Comparison of ENCODE assay signal across 9 cellular contexts in the genomic region with DNA sequence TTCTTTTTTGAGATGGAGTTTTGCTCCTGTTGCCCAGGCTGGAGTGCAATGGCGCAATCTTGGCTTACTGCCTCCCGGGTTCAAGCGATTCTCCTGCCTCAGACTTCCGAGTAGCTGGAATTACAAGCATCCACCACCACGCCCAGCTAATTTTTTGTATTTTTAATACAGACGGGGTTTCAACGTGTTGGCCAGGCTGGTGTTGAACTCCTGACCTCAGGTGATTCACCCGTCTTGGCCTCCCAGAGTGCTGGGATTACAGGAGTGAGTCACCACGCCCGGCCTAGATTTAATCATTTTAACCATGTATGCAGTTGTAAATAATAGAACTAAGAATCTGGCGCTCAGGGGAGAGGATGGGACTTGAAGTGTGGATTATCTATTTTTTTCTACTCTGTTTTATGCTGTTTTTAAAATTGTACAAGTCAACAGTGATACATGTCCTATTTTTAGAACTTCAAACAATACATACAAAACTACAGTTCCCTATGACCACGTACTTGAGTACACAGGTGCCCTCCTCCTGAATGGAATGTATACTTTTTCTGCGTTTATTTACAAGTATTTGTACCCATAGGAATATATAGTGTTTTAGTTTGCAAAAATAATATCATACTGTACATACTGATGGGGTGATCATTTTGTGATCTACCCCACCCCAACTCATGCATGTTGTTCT. TPM values are rescaled to one million over a fixed set of nuclear protein-coding genes. Genes with fewer than 3 reads are reported as not detected.
DNase-seq lines count a peak whose midpoint lies in the region; ATAC-seq and TF ChIP-seq lines count a peak whose summit lies in the region.
"Had no signal": no experiment of that assay in that cellular context is flagged by ENCODE, and none has a peak within 500 bp of the region (broad histone marks: within the 10 kb centered on the region; RNA-seq: fewer than 3 reads in every experiment).

No MANE protein-coding gene starts in this region.

- 29 to 30% methylated on average over 10 to 13 of the region's 13 CpGs for WGBS in gastroesophageal sphincter (ENCODE audit: low coverage in 1 of 2), 2 donors

- H3K27me3 Mint-ChIP-seq in activated CD4-positive, alpha-beta T cell treated with anti-CD3 and anti-CD28 coated beads for 36 hours: no peaks in the 10 kb centered on the region
- H3K27me3 Mint-ChIP-seq in activated CD4-positive, alpha-beta T cell treated with anti-CD3 and anti-CD28 coated beads, Interleukin-2, amount 10 ng/mL, durations not matched to agents 7 days and 5 days: no peaks in the 10 kb centered on the region
- H3K27me3 Mint-ChIP-seq: CD4-positive, alpha-beta memory T cell had no signal

- no peaks in the 10 kb centered on the region for H3K27me3 ChIP-seq in gastroesophageal sphincter

- H3K36me3 Mint-ChIP-seq in activated CD4-positive, alpha-beta T cell treated with anti-CD3 and anti-CD28 coated beads for 36 hours (ENCODE audit: low read depth): peaks cover 34% of the 10 kb centered on the region
- peaks cover 35% of the 10 kb centered on the region for H3K36me3 Mint-ChIP-seq in activated CD4-positive, alpha-beta T cell treated with anti-CD3 and anti-CD28 coated beads, Interleukin-2, amount 10 ng/mL, durations not matched to agents 7 days and 5 days (ENCODE audit: low read depth)

- TF ChIP-seq EP300 in gastroesophageal sphincter (IDR thresholded peaks at IDR 0.05): no peak

- H3K27ac ChIP-seq in gastroesophageal sphincter: peak overlapping the region in 1 of 4 donors; percentile 31

- ATAC-seq in activated CD4-positive, alpha-beta T cell treated with anti-CD3 and anti-CD28 coated beads for 36 hours: peak; percentile 92
- peak; percentile 71 for ATAC-seq in gastroesophageal sphincter
- no peak for ATAC-seq in GM21723 (IDR thresholded peaks at IDR 0.05; ENCODE audit: unreplicated experiment)
- no peak for ATAC-seq in HG03442 (IDR thresholded peaks at IDR 0.05; ENCODE audit: unreplicated experiment)

- peak; percentile 77 for DNase-seq in activated CD4-positive, alpha-beta T cell treated with anti-CD3 and anti-CD28 coated beads for 36 hours
- DNase-seq in activated CD4-positive, alpha-beta T cell treated with anti-CD3 and anti-CD28 coated beads, Interleukin-2, amount 10 ng/mL, durations not matched to agents 7 days and 5 days: no peak
- peak; percentile 12 for DNase-seq in activated CD4-positive, alpha-beta T cell treated with anti-CD3 and anti-CD28 coated beads, Interleukin-2, amount 50 U/mL, for 1 hour
- peak; percentile 47 for DNase-seq in stimulated activated CD4-positive, alpha-beta T cell treated with anti-CD3 and anti-CD28 coated beads, Interleukin-4, amount 100 ng/mL, for 24 hours
- DNase-seq in DMS114 treated with DMSO at 0.1 percent for 48 hours (lab: John Stamatoyannopoulos, UW; ENCODE audit: unreplicated experiment): no peak

- no peaks in the 10 kb centered on the region for H3K9me3 Mint-ChIP-seq in activated CD4-positive, alpha-beta T cell treated with anti-CD3 and anti-CD28 coated beads for 36 hours (ENCODE audit: low read depth)
- H3K9me3 Mint-ChIP-seq in activated CD4-positive, alpha-beta T cell treated with anti-CD3 and anti-CD28 coated beads, Interleukin-2, amount 10 ng/mL, durations not matched to agents 7 days and 5 days: no peaks in the 10 kb centered on the region
- H3K9me3 Mint-ChIP-seq: CD4-positive, alpha-beta memory T cell had no signal

- H3K9me3 ChIP-seq in gastroesophageal sphincter: no peaks in the 10 kb centered on the region

- CTCF ChIA-PET in activated CD4-positive, alpha-beta T cell treated with anti-CD3 and anti-CD28 coated beads for 36 hours (lab: Charles Lee): interaction anchor here (0.6 kb wide), 1 partner anchor 86 kb away, joined by 3 read pairs; no protein-coding TSS in a partner anchor
- CTCF ChIA-PET in activated CD4-positive, alpha-beta T cell treated with anti-CD3 and anti-CD28 coated beads, Interleukin-2, amount 10 ng/mL, durations not matched to agents 7 days and 5 days (lab: Charles Lee): no interaction called here

- H3K36me3 ChIP-seq in gastroesophageal sphincter: peaks cover 0 to 31% of the 10 kb centered on the region in 2 donors

- peak overlapping the region; percentile 37 for H3K27ac Mint-ChIP-seq in activated CD4-positive, alpha-beta T cell treated with anti-CD3 and anti-CD28 coated beads for 36 hours
- no peak overlapping the region for H3K27ac Mint-ChIP-seq in activated CD4-positive, alpha-beta T cell treated with anti-CD3 and anti-CD28 coated beads, Interleukin-2, amount 10 ng/mL, durations not matched to agents 7 days and 5 days

- H3K4me1 Mint-ChIP-seq in activated CD4-positive, alpha-beta T cell treated with anti-CD3 and anti-CD28 coated beads for 36 hours: peaks cover 25% of the 10 kb centered on the region
- peaks cover 24% of the 10 kb centered on the region for H3K4me1 Mint-ChIP-seq in activated CD4-positive, alpha-beta T cell treated with anti-CD3 and anti-CD28 coated beads, Interleukin-2, amount 10 ng/mL, durations not matched to agents 7 days and 5 days

- intact Hi-C loops in activated CD4-positive, alpha-beta T cell treated with anti-CD3 and anti-CD28 coated beads for 36 hours (cut with DNase I, micrococcal nuclease): no loop called here

- H3K4me3 ChIP-seq in gastroesophageal sphincter: no peak overlapping the region

- H3K4me3 Mint-ChIP-seq in activated CD4-positive, alpha-beta T cell treated with anti-CD3 and anti-CD28 coated beads for 36 hours: no peak overlapping the region
- H3K4me3 Mint-ChIP-seq in activated CD4-positive, alpha-beta T cell treated with anti-CD3 and anti-CD28 coated beads, Interleukin-2, amount 10 ng/mL, durations not matched to agents 7 days and 5 days: no peak overlapping the region

- no peak for TF ChIP-seq CTCF in gastroesophageal sphincter (IDR thresholded peaks at IDR 0.05)

- H3K4me1 ChIP-seq in gastroesophageal sphincter: peaks cover 0 to 51% (median 12%) of the 10 kb centered on the region in 3 donors

- POLR2A ChIA-PET in activated CD4-positive, alpha-beta T cell treated with anti-CD3 and anti-CD28 coated beads for 36 hours (lab: Charles Lee): no interaction called here
- POLR2A ChIA-PET in activated CD4-positive, alpha-beta T cell treated with anti-CD3 and anti-CD28 coated beads, Interleukin-2, amount 10 ng/mL, durations not matched to agents 7 days and 5 days (lab: Charles Lee): no interaction called here

- no peak for TF ChIP-seq POLR2A in gastroesophageal sphincter (IDR thresholded peaks at IDR 0.05)

RNA-seq across cellular contexts. Expression of gene ITCH, which starts 27.8 kb away (rescaled TPM):
- total RNA-seq in activated CD4-positive, alpha-beta T cell treated with anti-CD3 and anti-CD28 coated beads for 36 hours: 10 to 100 TPM; 41.4 to 43.5 TPM
- total RNA-seq in activated CD4-positive, alpha-beta T cell treated with anti-CD3 and anti-CD28 coated beads, Interleukin-2, amount 10 ng/mL, durations not matched to agents 7 days and 5 days: 10 to 100 TPM; 46.9 to 48.5 TPM
- total RNA-seq in gastroesophageal sphincter: 10 to 100 TPM; 59.5 to 75.5 (median 65.1) TPM

Comparison
In these comparisons a context has a peak if more than half of its experiments do, and no peak if none do; other contexts are left out.
1. DNase-seq: peak in activated CD4-positive, alpha-beta T cell treated with anti-CD3 and anti-CD28 coated beads for 36 hours (single experiment), activated CD4-positive, alpha-beta T cell treated with anti-CD3 and anti-CD28 coated beads, Interleukin-2, amount 50 U/mL, for 1 hour (single experiment) and stimulated activated CD4-positive, alpha-beta T cell treated with anti-CD3 and anti-CD28 coated beads, Interleukin-4, amount 100 ng/mL, for 24 hours (single experiment); none in activated CD4-positive, alpha-beta T cell treated with anti-CD3 and anti-CD28 coated beads, Interleukin-2, amount 10 ng/mL, durations not matched to agents 7 days and 5 days (single experiment) and DMS114 treated with DMSO at 0.1 percent for 48 hours (single experiment).
2. ATAC-seq: peak in activated CD4-positive, alpha-beta T cell treated with anti-CD3 and anti-CD28 coated beads for 36 hours (single experiment) and gastroesophageal sphincter (single experiment); none in GM21723 (single experiment) and HG03442 (single experiment).